8 cellular contexts compared by ENCODE assay signal in the genomic region with DNA sequence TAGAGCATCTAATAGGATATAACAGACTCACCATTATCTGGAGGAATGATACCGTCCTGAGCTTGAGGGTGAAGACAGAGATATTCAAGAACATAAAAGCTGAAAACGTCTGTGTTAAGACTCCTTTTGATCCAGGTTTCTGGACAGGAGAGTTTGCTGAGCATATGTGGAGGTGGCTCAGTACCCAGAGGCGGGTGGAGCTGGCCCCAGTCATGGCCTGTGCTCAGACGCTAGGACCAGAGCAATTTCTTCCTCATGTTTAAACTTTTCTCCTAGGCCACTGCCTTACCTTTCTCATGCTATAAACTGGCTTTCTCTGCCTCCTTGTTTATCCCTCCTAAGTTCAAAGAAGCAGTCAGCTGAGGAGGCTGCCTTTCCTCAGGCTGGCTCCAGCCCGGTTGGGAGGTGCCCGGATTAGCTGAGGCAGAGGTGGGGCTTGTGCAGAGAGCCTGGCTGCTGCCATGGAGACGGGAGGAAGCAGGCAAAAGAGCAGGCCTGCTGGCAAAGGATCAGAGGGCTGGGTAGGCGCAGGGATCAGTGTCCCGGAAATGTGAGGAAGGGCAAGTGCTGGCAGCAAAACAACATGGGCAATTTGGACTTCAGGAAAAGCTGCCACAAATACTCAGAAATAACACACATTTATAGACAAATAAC. TPM values are rescaled to one million over a fixed set of nuclear protein-coding genes. Genes with fewer than 3 reads are reported as not detected.
DNase-seq lines count a peak whose midpoint lies in the region; TF ChIP-seq lines count a peak whose summit lies in the region.

No MANE protein-coding gene starts in this region.

- peaks cover 15% of the 10 kb centered on the region for H3K4me1 ChIP-seq in ACC112 (ENCODE audit: control insufficient read depth, insufficient read depth, low read length, unreplicated experiment)

- no peak for TF ChIP-seq CTCF in astrocyte of the cerebellum (IDR thresholded peaks at IDR 0.05; ENCODE audit: low read depth, low read length, missing control alignments)

- peak overlapping the region; percentile 7; the same call in 1 of the 2 replicates for H3K4me3 ChIP-seq in ACC112 (ENCODE audit: low read depth, low read length)
- H3K4me3 ChIP-seq in astrocyte of the cerebellum (ENCODE audit: low read depth, low read length) = no peak overlapping the region

- no peaks in the 10 kb centered on the region for H3K27me3 ChIP-seq in ACC112 (ENCODE audit: insufficient read depth, low read length)

- peaks cover 9% of the 10 kb centered on the region; the same call in 1 of the 2 replicates for H3K36me3 ChIP-seq in ACC112 (ENCODE audit: insufficient read depth, low read length)

- H3K79me2 ChIP-seq in ACC112 (ENCODE audit: control insufficient read depth, insufficient read depth, low read length, unreplicated experiment) = peaks cover 18% of the 10 kb centered on the region

- DNase-seq in M059J (ENCODE audit: low read depth) (peak; percentile 87), astrocyte of the cerebellum (ENCODE audit: low read depth) (peak; percentile 45), hepatic stellate cell (ENCODE audit: low spot score) (peak; percentile 92), retina (peak; percentile 66), NOMO-1 treated with DMSO at 0.1 percent for 48 hours (lab: John Stamatoyannopoulos, UW; ENCODE audit: unreplicated experiment) (no peak), GF-D8 (lab: John Stamatoyannopoulos, UW) (no peak), MV-4-11 (lab: John Stamatoyannopoulos, UW) (no peak)

- no peak overlapping the region for H2AFZ ChIP-seq in ACC112 (ENCODE audit: low read length, unreplicated experiment)

- peak overlapping the region; percentile 69 for H3K27ac ChIP-seq in ACC112 (ENCODE audit: low read depth, low read length)

- in situ Hi-C loops in astrocyte of the cerebellum (cut with HindIII; ENCODE audit: low sequenced_read_pairs) = loop anchor here (10.0 kb wide), 1 partner anchor 118 kb away; no protein-coding TSS in a partner anchor

RNA-seq across cellular contexts. Expression of gene COA8, which starts 13.7 kb away (rescaled TPM):
- total RNA-seq in M059J (2014; rRNA removed; shearing (Covaris generic)) = 17.7 and 30.7 TPM in 2 replicates

RNA-seq across cellular contexts. Expression of gene BAG5, which starts 14.0 kb away (rescaled TPM):
- total RNA-seq in M059J (2014; rRNA removed; shearing (Covaris generic)) = 18.6 and 22.6 TPM in 2 replicates

RNA-seq across cellular contexts. Expression of gene TRMT61A, which starts 47.5 kb away (rescaled TPM):
- total RNA-seq in M059J (2014; rRNA removed; shearing (Covaris generic)) = 4.8 and 8.1 TPM in 2 replicates

RNA-seq across cellular contexts. Expression of gene KLC1, which starts 52.5 kb away (rescaled TPM):
- 60.9 and 101 TPM in 2 replicates for total RNA-seq in M059J (2014; rRNA removed; shearing (Covaris generic))

RNA-seq across cellular contexts. Expression of gene CKB, which starts 53.9 kb away (rescaled TPM):
- 42.2 and 63.3 TPM in 2 replicates for total RNA-seq in M059J (2014; rRNA removed; shearing (Covaris generic))

Comparison
In these comparisons a context has a peak if more than half of its experiments do, and no peak if none do; other contexts are left out.
1. DNase-seq: peak in M059J (single experiment), astrocyte of the cerebellum (single experiment), hepatic stellate cell (single experiment) and retina (single experiment); none in NOMO-1 treated with DMSO at 0.1 percent for 48 hours (single experiment), GF-D8 (single experiment) and MV-4-11 (single experiment).